8 cellular contexts compared by ENCODE assay signal in genomic region chr9:125142560-125143376, GRCh38.
DNase-seq lines count a peak whose midpoint lies in the region; ATAC-seq and TF ChIP-seq lines count a peak whose summit lies in the region.

No MANE protein-coding gene starts in this region.

- TF ChIP-seq CTCF in fibroblast of mammary gland (conservative IDR thresholded peaks at IDR 0.05; ENCODE audit: control insufficient read depth, insufficient read depth, low read depth, low read length) = no peak

- peak overlapping the region; percentile 69 for H3K4me3 ChIP-seq in fibroblast of mammary gland (ENCODE audit: control insufficient read depth, low read depth, low read length)

- ATAC-seq in HG03521 (IDR thresholded peaks at IDR 0.05; ENCODE audit: unreplicated experiment) (peak; percentile 11), GM18868 (IDR thresholded peaks at IDR 0.05; ENCODE audit: unreplicated experiment) (no peak)

- DNase-seq in NOMO-1 (lab: John Stamatoyannopoulos, UW; ENCODE audit: unreplicated experiment in 2 of 2) (peak; percentile 1 to 24), NOMO-1 treated with DMSO at 0.1 percent for 48 hours (lab: John Stamatoyannopoulos, UW; ENCODE audit: unreplicated experiment) (no peak), fibroblast of mammary gland (ENCODE audit: low read depth) (no peak), retina (peak; percentile 44), pons (ENCODE audit: low spot score) (no peak)
- DNase-seq in activated CD4-positive, alpha-beta T cell treated with anti-CD3 and anti-CD28 coated beads, Interleukin-2, amount 50 U/mL, for 48 hours = peak; percentile 2 to 12

Comparison
In these comparisons a context has a peak if more than half of its experiments do, and no peak if none do; other contexts are left out.
1. DNase-seq: peak in NOMO-1 (2 of 2), activated CD4-positive, alpha-beta T cell treated with anti-CD3 and anti-CD28 coated beads, Interleukin-2, amount 50 U/mL, for 48 hours (2 of 2) and retina (single experiment); none in NOMO-1 treated with DMSO at 0.1 percent for 48 hours (single experiment), fibroblast of mammary gland (single experiment) and pons (single experiment).